ENCODE assay signal across 13 cellular contexts in genomic region chr1:66265796-66266195, GRCh38.
A peak's percentile ranks its signal among the peaks of the same experiment; 100 is the strongest.
DNase-seq lines count a peak whose midpoint lies in the region; ATAC-seq and TF ChIP-seq lines count a peak whose summit lies in the region.
"Had no signal": no experiment of that assay in that cellular context is flagged by ENCODE, and none has a peak within 500 bp of the region (broad histone marks: within the 10 kb centered on the region; RNA-seq: fewer than 3 reads in every experiment).

No MANE protein-coding gene starts in this region.

- H3K4me1 ChIP-seq in heart right ventricle: peaks cover 4 to 84% (median 45%) of the 10 kb centered on the region in 9 donors

- intact Hi-C loops in heart right ventricle (cut with DNase I) (loop anchor here in 2 of 10 donors (1.0 to 2.0 kb wide), 2 partner anchors 67 to 138 kb away; no protein-coding TSS in a partner anchor), Right ventricle myocardium superior (cut with DNase I) (no loop called here)

- 55% methylated on average over 3 of the region's 3 CpGs for WGBS in heart right ventricle, 2 donors

- ATAC-seq in heart right ventricle: peak in 7 of 8 donors; percentile 34 to 84 (median 52)
- no peak for ATAC-seq in Right ventricle myocardium superior (ENCODE audit: poor library complexity)

- H3K9me3 ChIP-seq in heart right ventricle: no peaks in the 10 kb centered on the region
- H3K9me3 ChIP-seq: tibial nerve had no signal

- H3K4me3 ChIP-seq in heart right ventricle (no peak overlapping the region), fibroblast of villous mesenchyme (ENCODE audit: low read depth, low read length) (no peak overlapping the region)
- H3K4me3 ChIP-seq: tibial nerve had no signal

- H3K27me3 ChIP-seq in heart right ventricle: no peaks in the 10 kb centered on the region
- H3K27me3 ChIP-seq: tibial nerve had no signal

- peak overlapping the region in 6 of 10 donors; percentile 8 to 73 (median 44) for H3K27ac ChIP-seq in heart right ventricle
- H3K27ac ChIP-seq in temporal lobe (ENCODE audit: low read depth, low read length): peak overlapping the region; percentile 33
- H3K27ac ChIP-seq: VCaP had no signal

- H3K36me3 ChIP-seq in heart right ventricle: no peaks in the 10 kb centered on the region
- H3K36me3 ChIP-seq: tibial nerve had no signal

- DNase-seq in heart right ventricle (no peak), Right ventricle myocardium superior (no peak), NCI-H774 (lab: John Stamatoyannopoulos, UW) (peak; percentile 48), fibroblast of villous mesenchyme (ENCODE audit: low read depth) (peak; percentile 47), NCI-H2171 treated with DMSO at 0.1 percent for 48 hours (lab: John Stamatoyannopoulos, UW) (no peak), DMS53 (lab: John Stamatoyannopoulos, UW) (no peak)
- no peak for DNase-seq in activated T-cell treated with anti-CD3 and anti-CD28 coated beads, Interleukin-2, amount 50 U/mL, for 48 hours
- DNase-seq: activated CD8-positive, alpha-beta memory T cell treated with anti-CD3 and anti-CD28 coated beads, Interleukin-2, amount 50 U/mL, for 4 hours; hypothalamus; Karpas-422 had no signal

- peak in 2 of 9 donors; percentile 22 to 26 for TF ChIP-seq CTCF in heart right ventricle (IDR thresholded peaks at IDR 0.05)
- TF ChIP-seq CTCF in fibroblast of villous mesenchyme (IDR thresholded peaks at IDR 0.05; ENCODE audit: insufficient read depth, low read depth, low read length): no peak

Comparison
In these comparisons a context has a peak if more than half of its experiments do, and no peak if none do; other contexts are left out.
1. DNase-seq: peak in NCI-H774 (single experiment) and fibroblast of villous mesenchyme (single experiment); none in heart right ventricle (0 of 2), Right ventricle myocardium superior (single experiment), NCI-H2171 treated with DMSO at 0.1 percent for 48 hours (single experiment), DMS53 (single experiment) and activated T-cell treated with anti-CD3 and anti-CD28 coated beads, Interleukin-2, amount 50 U/mL, for 48 hours (0 of 2).